Comparison of ENCODE assay signal across 26 cellular contexts in the genomic region with DNA sequence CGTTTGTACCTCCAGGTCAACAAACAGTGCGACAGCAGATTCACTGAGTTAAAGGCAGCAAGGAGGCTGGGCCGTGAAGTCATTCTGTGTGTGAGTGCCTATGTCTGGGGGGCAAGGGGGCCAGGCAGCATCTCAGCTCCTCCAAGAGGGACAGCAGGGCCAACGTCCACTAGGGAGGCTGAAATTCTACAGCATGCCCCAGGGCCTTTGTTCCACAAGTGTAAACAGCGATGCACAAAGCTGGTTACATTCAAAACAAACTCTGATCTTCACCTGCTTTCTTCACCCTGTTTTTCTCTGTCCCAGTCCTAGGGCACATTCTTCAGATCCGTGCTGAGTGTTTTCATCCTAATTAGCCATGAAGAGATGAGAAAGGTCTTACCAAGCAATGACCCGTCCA. TPM values are rescaled to one million over a fixed set of nuclear protein-coding genes. Genes with fewer than 3 reads are reported as not detected.
A peak's percentile ranks its signal among the peaks of the same experiment; 100 is the strongest.
DNase-seq lines count a peak whose midpoint lies in the region; ATAC-seq, FAIRE-seq and TF ChIP-seq lines count a peak whose summit lies in the region.
"Had no signal": no experiment of that assay in that cellular context is flagged by ENCODE, and none has a peak within 500 bp of the region (broad histone marks: within the 10 kb centered on the region; RNA-seq: fewer than 3 reads in every experiment).

No MANE protein-coding gene starts in this region.

- TF ChIP-seq EP300 in HepG2 (IDR thresholded peaks at IDR 0.05; ENCODE audit: low read depth in 2 of 2, low read length in 2 of 2) (no peak), HepG2 (CRISPR knock-in tag; IDR thresholded peaks at IDR 0.05; ENCODE audit: borderline replicate concordance) (no peak)

- no peak overlapping the region for H3K4me3 ChIP-seq in HepG2 (replicated peaks in 1 of 3; ENCODE audit: insufficient read depth in 1 of 3, low read depth in 2 of 3, low read length in 3 of 3)
- H3K4me3 ChIP-seq in right lobe of liver: no peak overlapping the region
- H3K4me3 ChIP-seq: BLaER1 treated with 17β-estradiol and CSF1 and Interleukin-3, amounts not matched to agents 10 nM and 100 nM had no signal

- WGBS in HepG2 (ENCODE audit: low lambda C conversion rate): 63% methylated on average over 5 of the region's 7 CpGs
- 83% methylated on average over 4 of the region's 7 CpGs for WGBS in right lobe of liver (ENCODE audit: insufficient coverage, low coverage, low lambda C conversion rate, missing lambda C conversion rate)

- H3K9me3 ChIP-seq in HepG2 (ENCODE audit: low read length): peaks cover 9% of the 10 kb centered on the region; the same call in 1 of the 2 replicates
- no peaks in the 10 kb centered on the region for H3K9me3 ChIP-seq in right lobe of liver

- no peak overlapping the region for H2AFZ ChIP-seq in HepG2 (ENCODE audit: low read length)

- H3K27me3 ChIP-seq in HepG2 (ENCODE audit: control insufficient read depth in 1 of 2, insufficient read depth in 2 of 2, low read length in 2 of 2): no peaks in the 10 kb centered on the region
- H3K27me3 ChIP-seq in right lobe of liver: no peaks in the 10 kb centered on the region
- H3K27me3 ChIP-seq: BLaER1 treated with 17β-estradiol and CSF1 and Interleukin-3, amounts not matched to agents 10 nM and 100 nM had no signal

- peaks cover 16% of the 10 kb centered on the region; the same call in 1 of the 2 replicates for H3K4me1 ChIP-seq in HepG2 (ENCODE audit: insufficient read depth, low read length)
- peaks cover 0 to 10% (median 4%) of the 10 kb centered on the region in 4 donors for H3K4me1 ChIP-seq in right lobe of liver

- intact Hi-C loops in HepG2 (cut with micrococcal nuclease; ENCODE audit: unreplicated experiment): no loop called here
- intact Hi-C loops in right lobe of liver (cut with DNase I): no loop called here

- CTCF ChIA-PET in HepG2 (lab: Yijun Ruan, JAX; ENCODE audit: low intra/inter-chr PET ratio, low total read pairs): no interaction called here

- no peaks in the 10 kb centered on the region for H4K20me1 ChIP-seq in HepG2 (ENCODE audit: insufficient read depth, low read length)
- H4K20me1 ChIP-seq: BLaER1 treated with 17β-estradiol and CSF1 and Interleukin-3, amounts not matched to agents 10 nM and 100 nM had no signal

- H3K27ac ChIP-seq in HepG2 (ENCODE audit: extremely low read length, insufficient read depth, low read length) (no peak overlapping the region), right lobe of liver (no peak overlapping the region)
- H3K27ac ChIP-seq: BLaER1 treated with 17β-estradiol and CSF1 and Interleukin-3, amounts not matched to agents 10 nM and 100 nM had no signal

- TF ChIP-seq RAD21 in HepG2 (CRISPR knock-in tag; IDR thresholded peaks at IDR 0.05): no peak

- ATAC-seq in HepG2 (no peak), right lobe of liver (no peak)
- no peak for ATAC-seq in activated naive CD4-positive, alpha-beta T cell treated with anti-CD3 and anti-CD28 coated beads, Interleukin-2, amount 50 U/mL, for 72 hours

- no peaks in the 10 kb centered on the region for H3K36me3 Mint-ChIP-seq in activated naive CD4-positive, alpha-beta T cell treated with anti-CD3 and anti-CD28 coated beads, Interleukin-2, amount 50 U/mL, for 72 hours
- H3K36me3 Mint-ChIP-seq: CD14-positive monocyte; CD4-positive, alpha-beta memory T cell; CD4-positive, CD25-positive, alpha-beta regulatory T cell; CD8-positive, alpha-beta memory T cell had no signal

- H3K36me3 ChIP-seq in HepG2 (replicated peaks in 1 of 2; ENCODE audit: control insufficient read depth in 1 of 2, insufficient read depth in 2 of 2, low read length in 2 of 2) (no peaks in the 10 kb centered on the region), right lobe of liver (no peaks in the 10 kb centered on the region)

- no peak for TF ChIP-seq CTCF in HepG2 (CRISPR knock-in tag; IDR thresholded peaks at IDR 0.05)
- TF ChIP-seq CTCF in right lobe of liver (IDR thresholded peaks at IDR 0.05): no peak

- TF ChIP-seq POLR2A in HepG2 (IDR thresholded peaks at IDR 0.05; ENCODE audit: insufficient read depth in 1 of 2, low read depth in 2 of 2, low read length in 2 of 2) (no peak), right lobe of liver (IDR thresholded peaks at IDR 0.05) (no peak)

- H3K9me3 Mint-ChIP-seq in activated naive CD4-positive, alpha-beta T cell treated with anti-CD3 and anti-CD28 coated beads, Interleukin-2, amount 50 U/mL, for 72 hours: no peaks in the 10 kb centered on the region
- H3K9me3 Mint-ChIP-seq: CD8-positive, alpha-beta memory T cell had no signal

- in situ Hi-C loops in HepG2 (cut with HindIII; ENCODE audit: extremely low pct_ligation_motif_present, low pct_unique_long_range_greater_than_20kb): no loop called here

- POLR2A ChIA-PET in HepG2 (lab: Yijun Ruan, JAX): no interaction called here

- H3K4me2 ChIP-seq in HepG2 (ENCODE audit: low read depth, low read length): no peak overlapping the region
- H3K4me2 ChIP-seq: BLaER1 treated with 17β-estradiol and CSF1 and Interleukin-3, amounts not matched to agents 10 nM and 100 nM had no signal

- no peak overlapping the region for H3K9ac ChIP-seq in HepG2 (ENCODE audit: insufficient read depth, low read depth, low read length)
- H3K9ac ChIP-seq: BLaER1 treated with 17β-estradiol and CSF1 and Interleukin-3, amounts not matched to agents 10 nM and 100 nM had no signal

- no TSS peak for BruUV-seq in HepG2 (replicated peaks; lab: Mats Ljungman, UMichigan)

- H3K79me2 ChIP-seq in HepG2 (ENCODE audit: insufficient read depth, low read length): no peaks in the 10 kb centered on the region

- DNase-seq in HepG2 (ENCODE audit: low spot score): no peak
- DNase-seq in right lobe of liver: no peak
- peak; percentile 79 for DNase-seq in ELF-1 (ENCODE audit: low read depth, low spot score)
- DNase-seq in activated naive CD4-positive, alpha-beta T cell treated with anti-CD3 and anti-CD28 coated beads, Interleukin-2, amount 50 U/mL, for 72 hours (ENCODE audit: low spot score in 2 of 2): no peak
- DNase-seq in stimulated activated naive CD4-positive, alpha-beta T cell (lab: John Stamatoyannopoulos, UW): no peak
- DNase-seq: 8988T; ACHN; AML-193; CD4-positive, alpha-beta memory T cell; CD4-positive, CD25-positive, alpha-beta regulatory T cell; CD8-positive, alpha-beta memory T cell; COR-L47; DMS 273 treated with DMSO at 0.1 percent for 48 hours; DMS153; DMS53; DMS79; DND-41; EL; GF-D8 had no signal

- FAIRE-seq in HepG2 (lab: Jason Lieb, UNC): no peak
- FAIRE-seq: A204.1, G401.6, GM12891, GM19239 had no signal

- no peak overlapping the region for H3K27ac Mint-ChIP-seq in activated naive CD4-positive, alpha-beta T cell treated with anti-CD3 and anti-CD28 coated beads, Interleukin-2, amount 50 U/mL, for 72 hours
- H3K27ac Mint-ChIP-seq: B cell; CD14-positive monocyte; CD4-positive, alpha-beta memory T cell; CD4-positive, CD25-positive, alpha-beta regulatory T cell; CD8-positive, alpha-beta memory T cell had no signal

TF ChIP-seq in HepG2, 621 proteins besides CTCF, POLR2A, EP300 and RAD21 (continues in another document):
- TF ChIP-seq, protein P1, sequence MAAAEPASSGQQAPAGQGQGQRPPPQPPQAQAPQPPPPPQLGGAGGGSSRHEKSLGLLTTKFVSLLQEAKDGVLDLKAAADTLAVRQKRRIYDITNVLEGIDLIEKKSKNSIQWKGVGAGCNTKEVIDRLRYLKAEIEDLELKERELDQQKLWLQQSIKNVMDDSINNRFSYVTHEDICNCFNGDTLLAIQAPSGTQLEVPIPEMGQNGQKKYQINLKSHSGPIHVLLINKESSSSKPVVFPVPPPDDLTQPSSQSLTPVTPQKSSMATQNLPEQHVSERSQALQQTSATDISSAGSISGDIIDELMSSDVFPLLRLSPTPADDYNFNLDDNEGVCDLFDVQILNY (CRISPR knock-in tag; conservative IDR thresholded peaks at IDR 0.05): no peak
- TF ChIP-seq MAF1 (CRISPR knock-in tag; IDR thresholded peaks at IDR 0.05; ENCODE audit: borderline replicate concordance): no peak
- TF ChIP-seq, protein P2, sequence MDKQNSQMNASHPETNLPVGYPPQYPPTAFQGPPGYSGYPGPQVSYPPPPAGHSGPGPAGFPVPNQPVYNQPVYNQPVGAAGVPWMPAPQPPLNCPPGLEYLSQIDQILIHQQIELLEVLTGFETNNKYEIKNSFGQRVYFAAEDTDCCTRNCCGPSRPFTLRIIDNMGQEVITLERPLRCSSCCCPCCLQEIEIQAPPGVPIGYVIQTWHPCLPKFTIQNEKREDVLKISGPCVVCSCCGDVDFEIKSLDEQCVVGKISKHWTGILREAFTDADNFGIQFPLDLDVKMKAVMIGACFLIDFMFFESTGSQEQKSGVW (CRISPR knock-in tag; IDR thresholded peaks at IDR 0.05; ENCODE audit: borderline replicate concordance): no peak
- no peak for TF ChIP-seq ZNF7 (CRISPR knock-in tag; IDR thresholded peaks at IDR 0.05)
- 0 out of 2 replicates have a peak, but pooled peaks have one; percentile 3 for TF ChIP-seq GABPA (IDR thresholded peaks at IDR 0.05; ENCODE audit: low read depth, low read length)
- no peak for TF ChIP-seq GABPA (CRISPR knock-in tag; IDR thresholded peaks at IDR 0.05; ENCODE audit: low read depth)

RNA-seq across cellular contexts. Expression of gene PXDC1, which starts 41.1 kb away (rescaled TPM):
- total RNA-seq in HepG2 (2016; rRNA removed; fragmentation: Illumina TruSeq; extraction: Trizol) (28.6 and 32.4 TPM in 2 replicates), right lobe of liver (100 to 1,000 TPM in 3 of 6 experiments, 10 to 100 TPM in 3; 50.5 to 250 (median 97.5) TPM)
- 21.2 and 24.5 TPM in 2 replicates for total RNA-seq in HepG2 (2016; cell fraction: cytosol; rRNA removed; fragmentation: Illumina TruSeq; extraction: Trizol; ENCODE audit: low read depth)
- 22.4 and 30.7 TPM in 2 replicates for total RNA-seq in HepG2 (2016; cell fraction: insoluble cytoplasmic fraction; rRNA removed; fragmentation: Illumina TruSeq; extraction: Trizol)
- 51.6 and 61.1 TPM in 2 replicates for total RNA-seq in HepG2 (2016; cell fraction: membrane; rRNA removed; fragmentation: Illumina TruSeq; extraction: Trizol)
- 21.9 and 23.1 TPM in 2 replicates for total RNA-seq in HepG2 (2016; cell fraction: nucleus; rRNA removed; fragmentation: Illumina TruSeq; extraction: Trizol)
- polyA plus RNA-seq in HepG2 (2011; rRNA removed): 34.7 and 36.2 TPM in 2 replicates
- 22.9 and 28.7 TPM in 2 replicates for polyA plus RNA-seq in HepG2 (2011; cell fraction: cytosol; rRNA removed)
- 25.6 and 30.8 TPM in 2 replicates for polyA plus RNA-seq in HepG2 (2011; cell fraction: nucleus; rRNA removed)
- 41.2 and 50.7 TPM in 2 replicates for polyA plus RNA-seq in HepG2 (2012)
- polyA plus RNA-seq in HepG2 (2016; cell fraction: cytosol; fragmentation: Illumina TruSeq; extraction: Trizol; ENCODE audit: low read depth): 23.8 and 29.3 TPM in 2 replicates
- 31.8 and 38.3 TPM in 2 replicates for polyA plus RNA-seq in HepG2 (2016; cell fraction: insoluble cytoplasmic fraction; fragmentation: Illumina TruSeq; extraction: Trizol; ENCODE audit: low read depth)
- 53.7 and 59.4 TPM in 2 replicates for polyA plus RNA-seq in HepG2 (2016; cell fraction: membrane; fragmentation: Illumina TruSeq; extraction: Trizol; ENCODE audit: low read depth)
- 39.1 and 43.2 TPM in 2 replicates for polyA plus RNA-seq in HepG2 (2016; cell fraction: nucleus; fragmentation: Illumina TruSeq; extraction: Trizol; ENCODE audit: insufficient read depth, low read depth)
- 3.0 and 49.7 TPM in 2 replicates for polyA minus RNA-seq in HepG2 (2011; rRNA and poly(A)+ RNA removed; ENCODE audit: low replicate concordance)
- polyA minus RNA-seq in HepG2 (2011; cell fraction: cytosol; rRNA and poly(A)+ RNA removed): 24.8 and 27.3 TPM in 2 replicates
- polyA minus RNA-seq in HepG2 (2011; cell fraction: nucleus; rRNA and poly(A)+ RNA removed): 11.2 and 12.4 TPM in 2 replicates
- total RNA-seq in activated naive CD4-positive, alpha-beta T cell treated with anti-CD3 and anti-CD28 coated beads, Interleukin-2, amount 50 U/mL, for 72 hours: under 1 TPM; 0.35 to 0.36 TPM
- polyA plus RNA-seq: CD4-positive, alpha-beta memory T cell; CD4-positive, CD25-positive, alpha-beta regulatory T cell; CD8-positive, alpha-beta memory T cell had no signal

Comparison
In these comparisons a context has a peak if more than half of its experiments do, and no peak if none do; other contexts are left out.
1. RNA of gene PXDC1, which starts 41.1 kb away (total RNA-seq): 50.5 to 250 TPM in right lobe of liver and 21.2 to 61.1 TPM in HepG2; 0.35 to 0.36 TPM in activated naive CD4-positive, alpha-beta T cell treated with anti-CD3 and anti-CD28 coated beads, Interleukin-2, amount 50 U/mL, for 72 hours; every median in the first group is over 10 times any median in the second.